ENCODE assay signal across 24 cellular contexts in the genomic region with DNA sequence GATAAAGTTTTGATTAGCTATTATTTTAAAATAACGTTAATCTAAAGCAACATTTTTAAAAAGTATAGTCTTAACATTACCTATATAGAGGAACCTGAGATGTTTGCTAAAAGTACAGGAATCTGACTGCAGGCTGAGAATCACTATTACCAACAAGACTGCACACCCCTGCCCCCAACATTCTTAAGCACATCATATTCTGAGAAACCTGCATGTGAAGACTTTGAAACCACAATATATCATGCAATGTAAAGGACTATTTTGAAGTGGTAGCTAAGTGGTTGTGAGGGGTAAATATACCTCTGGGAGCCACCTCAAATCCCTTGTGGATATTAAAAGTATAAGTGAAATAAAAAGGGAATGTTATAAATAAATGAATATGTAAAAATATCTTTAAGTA.
"Had no signal": no experiment of that assay in that cellular context is flagged by ENCODE, and none has a peak within 500 bp of the region (broad histone marks: within the 10 kb centered on the region; RNA-seq: fewer than 3 reads in every experiment).

No MANE protein-coding gene starts in this region.

- H3K27ac Mint-ChIP-seq: activated CD4-positive, alpha-beta memory T cell treated with anti-CD3 and anti-CD28 coated beads for 36 hours; stimulated activated memory B cell treated with anti-CD40 and anti-IgM and Interleukin-4, amounts not matched to agents 10 μg/mL and 1 μg/mL and 100 μg/mL, for 72 hours; WTC11 had no signal

- H3K27ac ChIP-seq: ascending aorta, brain microvascular endothelial cell, gastrocnemius medialis, right lobe of liver, skin epidermis, testis, uterus had no signal

- DNase-seq: activated CD4-positive, alpha-beta memory T cell treated with anti-CD3 and anti-CD28 coated beads for 36 hours; activated CD4-positive, alpha-beta T cell treated with anti-CD3 and anti-CD28 coated beads for 4 hours; activated naive CD4-positive, alpha-beta T cell; activated T-cell treated with anti-CD3 and anti-CD28 coated beads, Interleukin-2, amount 50 U/mL, for 1 hour; brain microvascular endothelial cell; caudate nucleus; dermis blood vessel endothelial cell; effector memory CD4-positive, alpha-beta T cell; gastrocnemius medialis; hippocampal formation; occipital lobe; right lobe of liver; stimulated activated CD4-positive, alpha-beta T cell treated with anti-CD3 and anti-CD28 coated beads, Interleukin-15, amount 100 ng/mL, for 24 hours; T-helper 9 cell; testis; trophoblast cell; uterus had no signal

- H3K9me3 Mint-ChIP-seq: activated CD4-positive, alpha-beta memory T cell treated with anti-CD3 and anti-CD28 coated beads for 36 hours had no signal

- H3K36me3 ChIP-seq: ascending aorta, brain microvascular endothelial cell, gastrocnemius medialis, right lobe of liver, uterus had no signal

- H3K36me3 Mint-ChIP-seq: stimulated activated memory B cell treated with anti-CD40 and anti-IgM and Interleukin-4, amounts not matched to agents 10 μg/mL and 1 μg/mL and 100 μg/mL, for 72 hours; WTC11 had no signal

- H3K4me3 ChIP-seq: ascending aorta, gastrocnemius medialis, right lobe of liver, skin epidermis, testis, uterus had no signal

- H3K27me3 Mint-ChIP-seq: activated CD4-positive, alpha-beta memory T cell treated with anti-CD3 and anti-CD28 coated beads for 36 hours had no signal

- H3K4me3 Mint-ChIP-seq: activated CD4-positive, alpha-beta memory T cell treated with anti-CD3 and anti-CD28 coated beads for 36 hours; neural crest cell; stimulated activated memory B cell treated with anti-CD40 and anti-IgM and Interleukin-4, amounts not matched to agents 10 μg/mL and 1 μg/mL and 100 μg/mL, for 72 hours; WTC11 had no signal

- H3K4me1 Mint-ChIP-seq: stimulated activated memory B cell treated with anti-CD40 and anti-IgM and Interleukin-4, amounts not matched to agents 10 μg/mL and 1 μg/mL and 100 μg/mL, for 72 hours had no signal

- ATAC-seq: esophagus mucosa; gastrocnemius medialis; right lobe of liver; SK-N-SH treated with all-trans-retinoic acid at 6 μM for 48 hours; stimulated activated memory B cell treated with anti-CD40 and anti-IgM and Interleukin-4, amounts not matched to agents 10 μg/mL and 1 μg/mL and 100 μg/mL, for 72 hours; WTC11 had no signal

- H3K4me1 ChIP-seq: right lobe of liver, testis, uterus had no signal

- H3K9me3 ChIP-seq: ascending aorta, gastrocnemius medialis, right lobe of liver, testis, uterus had no signal

- H3K27me3 ChIP-seq: ascending aorta, brain microvascular endothelial cell, gastrocnemius medialis, right lobe of liver, testis, uterus had no signal
